Comparison of ENCODE assay signal across 26 cellular contexts in genomic region chr7:108572487-108572886, GRCh38. TPM values are rescaled to one million over a fixed set of nuclear protein-coding genes. Genes with fewer than 3 reads are reported as not detected.
DNase-seq lines count a peak whose midpoint lies in the region; ATAC-seq, FAIRE-seq and TF ChIP-seq lines count a peak whose summit lies in the region.
"Had no signal": no experiment of that assay in that cellular context is flagged by ENCODE, and none has a peak within 500 bp of the region (broad histone marks: within the 10 kb centered on the region; RNA-seq: fewer than 3 reads in every experiment).

No MANE protein-coding gene starts in this region.

- FAIRE-seq in K562 (lab: Jason Lieb, UNC), result no peak
- FAIRE-seq: GM12892, HTR-8/SVneo, RCC 7860 had no signal

- H2AFZ ChIP-seq in Karpas-422 (ENCODE audit: low read length) (no peak overlapping the region), OCI-LY7 (ENCODE audit: low read length) (no peak overlapping the region), K562 (ENCODE audit: low read depth, low read length) (no peak overlapping the region), neural cell (ENCODE audit: low read depth, low read length) (no peak overlapping the region)
- H2AFZ ChIP-seq: GM23248 had no signal

- DNase-seq in Karpas-422, result no peak
- no peak for DNase-seq in OCI-LY7 (ENCODE audit: low spot score)
- DNase-seq in K562 (ENCODE audit: extremely low read depth in 1 of 4, low spot score in 3 of 4), result no peak
- no peak for DNase-seq in pons (ENCODE audit: low spot score)
- DNase-seq in activated CD8-positive, alpha-beta memory T cell treated with anti-CD3 and anti-CD28 coated beads for 24 hours, result no peak
- no peak for DNase-seq in NCI-H526 treated with DMSO at 0.1 percent for 48 hours (lab: John Stamatoyannopoulos, UW)
- DNase-seq in T-helper 9 cell, result no peak
- DNase-seq: CD4-positive, alpha-beta T cell; COR-L47; DMS 273 treated with DMSO at 0.1 percent for 48 hours; GM23248; IMR-90; Kasumi-1; NCI-H1092; NCI-H1436; NCI-H2029; NCI-H2227 treated with DMSO at 0.1 percent for 48 hours; NCI-H510A; NCI-H748 treated with DMSO at 0.1 percent for 48 hours; SJCRH30 had no signal

- peaks cover 27% of the 10 kb centered on the region for H3K36me3 ChIP-seq in Karpas-422 (ENCODE audit: insufficient read depth, low read length)
- H3K36me3 ChIP-seq in OCI-LY7 (ENCODE audit: insufficient read depth, low read length), result peaks cover 54% of the 10 kb centered on the region
- peaks cover 38% of the 10 kb centered on the region for H3K36me3 ChIP-seq in K562 (ENCODE audit: control insufficient read depth, insufficient read depth, low read length)
- peaks cover 5% of the 10 kb centered on the region for H3K36me3 ChIP-seq in neural cell (ENCODE audit: insufficient read depth, low read length)

- no peak overlapping the region for H3K4me3 ChIP-seq in Karpas-422 (ENCODE audit: low read length)
- no peak overlapping the region for H3K4me3 ChIP-seq in OCI-LY7 (ENCODE audit: low read depth, low read length, poor library complexity, severe bottlenecking)
- no peak overlapping the region for H3K4me3 ChIP-seq in K562
- H3K4me3 ChIP-seq in neural cell (ENCODE audit: low read length), result peak overlapping the region; percentile 86
- H3K4me3 ChIP-seq: BLaER1, HAP-1, SJCRH30 had no signal

- no peak for TF ChIP-seq EP300 in K562 (IDR thresholded peaks at IDR 0.05; ENCODE audit: low read length)
- no peak for TF ChIP-seq EP300 in neural cell (conservative IDR thresholded peaks at IDR 0.05; ENCODE audit: poor library complexity, severe bottlenecking)

- H3K9ac ChIP-seq in Karpas-422 (ENCODE audit: low read length) (no peak overlapping the region), K562 (ENCODE audit: insufficient read depth in 1 of 2, low read depth in 2 of 2, low read length in 2 of 2) (no peak overlapping the region), neural cell (ENCODE audit: low read length) (peak overlapping the region; percentile 13)
- H3K9ac ChIP-seq: GM23248 had no signal

- peaks cover 33% of the 10 kb centered on the region for H3K4me1 ChIP-seq in Karpas-422 (ENCODE audit: low read length)
- peaks cover 22% of the 10 kb centered on the region for H3K4me1 ChIP-seq in OCI-LY7 (ENCODE audit: insufficient read depth, low read length, poor library complexity, severe bottlenecking)
- peaks cover 11 to 13% of the 10 kb centered on the region in 2 experiments; a peak in 3 of 5 replicates for H3K4me1 ChIP-seq in K562 (replicated peaks in 1 of 2; ENCODE audit: control insufficient read depth in 2 of 2, insufficient read depth in 2 of 2, low read length in 2 of 2)

- ATAC-seq in K562, result no peak

- no peaks in the 10 kb centered on the region for H3K9me1 ChIP-seq in K562 (ENCODE audit: control insufficient read depth, insufficient read depth, low read length)

- TF ChIP-seq POLR2A in K562 (conservative IDR thresholded peaks at IDR 0.05), result no peak

- H4K20me1 ChIP-seq in Karpas-422 (ENCODE audit: insufficient read depth, low read depth, low read length), result no peaks in the 10 kb centered on the region
- peaks cover 7% of the 10 kb centered on the region; the same call in 1 of the 2 replicates for H4K20me1 ChIP-seq in OCI-LY7 (ENCODE audit: insufficient read depth, low read length)
- no peaks in the 10 kb centered on the region for H4K20me1 ChIP-seq in K562 (replicated peaks; ENCODE audit: control insufficient read depth, insufficient read depth, low read length)
- no peaks in the 10 kb centered on the region for H4K20me1 ChIP-seq in neural cell (ENCODE audit: insufficient read depth)

- H3K9me3 ChIP-seq in Karpas-422 (ENCODE audit: low read length), result no peaks in the 10 kb centered on the region
- H3K9me3 ChIP-seq in OCI-LY7 (ENCODE audit: low read length), result 0 out of 2 replicates have a peak, but pooled peaks cover 2% of the 10 kb centered on the region
- H3K9me3 ChIP-seq in K562 (replicated peaks; ENCODE audit: control insufficient read depth, insufficient read depth, low read depth, low read length), result no peaks in the 10 kb centered on the region
- H3K9me3 ChIP-seq in neural cell (ENCODE audit: low read length), result no peaks in the 10 kb centered on the region
- H3K9me3 ChIP-seq: HAP-1, SJCRH30 had no signal

- intact Hi-C loops in OCI-LY7 (cut with micrococcal nuclease; ENCODE audit: unreplicated experiment) (no loop called here), K562 (cut with micrococcal nuclease) (no loop called here)

- in situ Hi-C loops in K562 (cut with MboI), result no loop called here

- H3K9me2 ChIP-seq in Karpas-422 (replicated peaks; ENCODE audit: insufficient read depth, low read length), result no peaks in the 10 kb centered on the region
- H3K9me2 ChIP-seq in OCI-LY7 (ENCODE audit: insufficient read depth, low read length), result no peaks in the 10 kb centered on the region
- H3K9me2 ChIP-seq in neural cell (ENCODE audit: insufficient read depth, low read length), result no peaks in the 10 kb centered on the region

- no peak for TF ChIP-seq CTCF in OCI-LY7 (conservative IDR thresholded peaks at IDR 0.05; ENCODE audit: low read length)
- TF ChIP-seq CTCF in K562 (IDR thresholded peaks at IDR 0.05 in 2 of 3, conservative IDR thresholded peaks at IDR 0.05 in 1 of 3; ENCODE audit: insufficient read depth in 2 of 3, low read depth in 1 of 3, low read length in 3 of 3), result no peak
- no peak for TF ChIP-seq CTCF in neural cell (IDR thresholded peaks at IDR 0.05; ENCODE audit: poor library complexity, severe bottlenecking)

- CTCF ChIA-PET in OCI-LY7 (lab: Charles Lee; ENCODE audit: unreplicated experiment), result no interaction called here
- CTCF ChIA-PET in K562 (lab: Yijun Ruan, JAX; ENCODE audit: low intra/inter-chr PET ratio), result no interaction called here

- no peaks in the 10 kb centered on the region for H3K27me3 ChIP-seq in Karpas-422 (ENCODE audit: low read length)
- H3K27me3 ChIP-seq in K562 (ENCODE audit: control insufficient read depth in 2 of 2, insufficient read depth in 2 of 2, low read length in 2 of 2), result no peaks in the 10 kb centered on the region
- H3K27me3 ChIP-seq in neural cell (ENCODE audit: insufficient read depth, low read depth, low read length), result no peaks in the 10 kb centered on the region
- H3K27me3 ChIP-seq: BLaER1, SJCRH30 had no signal

- H3K79me2 ChIP-seq in Karpas-422 (ENCODE audit: low read length) (peaks cover 62% of the 10 kb centered on the region), OCI-LY7 (ENCODE audit: insufficient read depth, low read depth, low read length) (peaks cover 55% of the 10 kb centered on the region), K562 (ENCODE audit: control insufficient read depth, insufficient read depth, low read length) (peaks cover 63% of the 10 kb centered on the region), neural cell (replicated peaks; ENCODE audit: insufficient read depth, low read length) (peaks cover 53% of the 10 kb centered on the region)

- H3K27ac ChIP-seq in Karpas-422 (ENCODE audit: low read length) (no peak overlapping the region), OCI-LY7 (ENCODE audit: low read depth, low read length, poor library complexity, severe bottlenecking) (no peak overlapping the region), K562 (ENCODE audit: extremely low read depth, low read depth, low read length) (no peak overlapping the region), neural cell (ENCODE audit: low read length) (no peak overlapping the region)
- H3K27ac ChIP-seq: BLaER1, GM23248, SJCRH30 had no signal

- H3F3A ChIP-seq in neural cell (ENCODE audit: insufficient read depth, low read length, poor library complexity, severe bottlenecking), result peaks cover 4% of the 10 kb centered on the region

- WGBS in K562 (ENCODE audit: insufficient coverage, low coverage, missing lambda C conversion rate), result 71% methylated on average over 2 of the region's 2 CpGs

- H3K4me2 ChIP-seq in Karpas-422 (ENCODE audit: low read depth, low read length, poor library complexity, severe bottlenecking) (peak overlapping the region; percentile 1), OCI-LY7 (ENCODE audit: low read length) (0 out of 2 replicates have a peak overlapping the region, but pooled peaks have one; percentile 2), K562 (ENCODE audit: insufficient read depth, low read length) (no peak overlapping the region), neural cell (ENCODE audit: low read length) (peak overlapping the region; percentile 72)

- POLR2A ChIA-PET in OCI-LY7 (lab: Charles Lee) (interaction anchor here (1.3 kb wide), 1 partner anchor 21 kb away, joined by 3 read pairs; no protein-coding TSS in a partner anchor), K562 (lab: Yijun Ruan, JAX) (interaction anchor here (0.6 to 1.3 kb wide), 2 partner anchors 15 to 21 kb away, joined by 3 to 4 read pairs; no protein-coding TSS in a partner anchor)

- TF ChIP-seq RAD21 in K562 (CRISPR knock-in tag; conservative IDR thresholded peaks at IDR 0.05 in 1 of 2, IDR thresholded peaks at IDR 0.05 in 1 of 2) (no peak), neural cell (conservative IDR thresholded peaks at IDR 0.05) (no peak)

- BruUV-seq in OCI-LY7 (replicated peaks; lab: Mats Ljungman, UMichigan), result no TSS peak
- BruUV-seq in K562 (replicated peaks; lab: Mats Ljungman, UMichigan), result no TSS peak

RNA-seq across cellular contexts. Expression of gene DNAJB9, which starts 2.8 kb away (rescaled TPM):
- total RNA-seq in Karpas-422 (2014; rRNA removed; shearing (Covaris generic); ENCODE audit: low replicate concordance), result 18.4 and 35.6 TPM in 2 replicates
- total RNA-seq in OCI-LY7 (2014; rRNA removed; shearing (Covaris generic)), result 20.3 and 22.4 TPM in 2 replicates
- total RNA-seq in OCI-LY7 (2022) (11.1 and 11.4 TPM in 2 replicates), K562 (2014; rRNA removed) (34.2 and 35.9 TPM in 2 replicates), K562 (2014; rRNA removed; fragmentation: Illumina TruSeq; extraction: Trizol) (13.5 and 15.3 TPM in 2 replicates), K562 (2015; rRNA removed; fragmentation: Illumina TruSeq; extraction: Trizol) (11.2 and 11.4 TPM in 2 replicates), K562 (2021) (9.0 and 9.6 TPM in 2 replicates)
- 8.2 and 33.1 TPM in 2 replicates for total RNA-seq in K562 (2011; cell fraction: chromatin; rRNA removed; ENCODE audit: low replicate concordance)
- total RNA-seq in K562 (2011; cell fraction: nucleolus; rRNA removed), result 8.5 and 13.6 TPM in 2 replicates
- total RNA-seq in K562 (2011; cell fraction: nucleoplasm; rRNA removed), result 21.3 and 26.8 TPM in 2 replicates
- polyA plus RNA-seq in K562 (2011; rRNA removed) (7.6 and 8.9 TPM in 2 replicates), K562 (2014; fragmentation: Illumina TruSeq; extraction: Trizol) (7.8 and 8.6 TPM in 2 replicates), K562 (2014; fragmentation: Nextera tagmentation; extraction: Ambion mirVana) (1 to 10 TPM; 4.3 to 5.3 TPM), K562 (2014; rRNA removed) (9.1 and 15.1 TPM in 2 replicates), neural cell (79.3 and 102 TPM in 2 replicates)
- 4.4 and 5.5 TPM in 2 replicates for polyA plus RNA-seq in K562 (2011; cell fraction: cytosol; rRNA removed)
- 5.3 and 5.4 TPM in 2 replicates for polyA plus RNA-seq in K562 (2011; cell fraction: nucleus; rRNA removed)
- 9.7 and 19.9 TPM in 2 replicates for polyA plus RNA-seq in K562 (2012)
- polyA minus RNA-seq in K562 (2011; rRNA and poly(A)+ RNA removed), result 8.4 and 11.9 TPM in 2 replicates
- 7.1 and 7.5 TPM in 2 replicates for polyA minus RNA-seq in K562 (2011; cell fraction: cytosol; rRNA and poly(A)+ RNA removed)
- polyA minus RNA-seq in K562 (2011; cell fraction: nucleus; rRNA and poly(A)+ RNA removed), result 7.1 and 17.2 TPM in 2 replicates
- polyA minus RNA-seq in neural cell, result 104 and 110 TPM in 2 replicates

RNA-seq across cellular contexts. Expression of gene THAP5, which starts 3.0 kb away (rescaled TPM):
- total RNA-seq in Karpas-422 (2014; rRNA removed; shearing (Covaris generic); ENCODE audit: low replicate concordance), result 25.9 and 34.3 TPM in 2 replicates
- total RNA-seq in OCI-LY7 (2014; rRNA removed; shearing (Covaris generic)), result 23.5 and 24.2 TPM in 2 replicates
- total RNA-seq in OCI-LY7 (2022) (33.8 and 39.3 TPM in 2 replicates), K562 (2014; rRNA removed) (26.4 and 28.2 TPM in 2 replicates), K562 (2014; rRNA removed; fragmentation: Illumina TruSeq; extraction: Trizol) (47.2 and 57.9 TPM in 2 replicates), K562 (2015; rRNA removed; fragmentation: Illumina TruSeq; extraction: Trizol) (52.1 and 58.1 TPM in 2 replicates), K562 (2021) (30.9 and 31.4 TPM in 2 replicates)
- total RNA-seq in K562 (2011; cell fraction: chromatin; rRNA removed; ENCODE audit: low replicate concordance), result 10.0 and 35.7 TPM in 2 replicates
- 11.5 and 13.6 TPM in 2 replicates for total RNA-seq in K562 (2011; cell fraction: nucleolus; rRNA removed)
- total RNA-seq in K562 (2011; cell fraction: nucleoplasm; rRNA removed), result 20.3 and 27.3 TPM in 2 replicates
- polyA plus RNA-seq in K562 (2011; rRNA removed) (11.0 and 19.6 TPM in 2 replicates), K562 (2014; fragmentation: Illumina TruSeq; extraction: Trizol) (34.7 and 41.7 TPM in 2 replicates), K562 (2014; fragmentation: Nextera tagmentation; extraction: Ambion mirVana) (10 to 100 TPM; 26.3 to 27.8 TPM), K562 (2014; rRNA removed) (16.5 and 17.3 TPM in 2 replicates), neural cell (41.4 and 49.4 TPM in 2 replicates)
- polyA plus RNA-seq in K562 (2011; cell fraction: cytosol; rRNA removed), result 2.6 and 5.2 TPM in 2 replicates
- polyA plus RNA-seq in K562 (2011; cell fraction: nucleus; rRNA removed), result 5.4 and 8.1 TPM in 2 replicates
- 19.2 and 22.6 TPM in 2 replicates for polyA plus RNA-seq in K562 (2012)
- polyA minus RNA-seq in K562 (2011; rRNA and poly(A)+ RNA removed), result 40.2 and 47.4 TPM in 2 replicates
- polyA minus RNA-seq in K562 (2011; cell fraction: cytosol; rRNA and poly(A)+ RNA removed), result 16.4 and 19.6 TPM in 2 replicates
- 14.3 and 22.7 TPM in 2 replicates for polyA minus RNA-seq in K562 (2011; cell fraction: nucleus; rRNA and poly(A)+ RNA removed)
- 74.5 and 86.9 TPM in 2 replicates for polyA minus RNA-seq in neural cell

RNA-seq across cellular contexts. Expression of gene PNPLA8, which starts 46.6 kb away (rescaled TPM):
- 33.0 and 41.0 TPM in 2 replicates for total RNA-seq in Karpas-422 (2014; rRNA removed; shearing (Covaris generic); ENCODE audit: low replicate concordance)
- 23.0 and 24.2 TPM in 2 replicates for total RNA-seq in OCI-LY7 (2014; rRNA removed; shearing (Covaris generic))
- total RNA-seq in OCI-LY7 (2022), result 26.4 and 31.4 TPM in 2 replicates
- total RNA-seq in K562 (2011; cell fraction: chromatin; rRNA removed; ENCODE audit: low replicate concordance), result 23.6 and 74.8 TPM in 2 replicates
- total RNA-seq in K562 (2011; cell fraction: nucleolus; rRNA removed), result 4.5 and 6.6 TPM in 2 replicates
- 14.4 and 15.2 TPM in 2 replicates for total RNA-seq in K562 (2011; cell fraction: nucleoplasm; rRNA removed)
- 12.0 and 13.5 TPM in 2 replicates for total RNA-seq in K562 (2014; rRNA removed)
- total RNA-seq in K562 (2014; rRNA removed; fragmentation: Illumina TruSeq; extraction: Trizol), result 20.2 and 25.2 TPM in 2 replicates
- 13.5 and 16.3 TPM in 2 replicates for total RNA-seq in K562 (2015; rRNA removed; fragmentation: Illumina TruSeq; extraction: Trizol)
- 12.8 and 13.0 TPM in 2 replicates for total RNA-seq in K562 (2021)
- 16.3 and 27.6 TPM in 2 replicates for polyA plus RNA-seq in K562 (2011; rRNA removed)
- polyA plus RNA-seq in K562 (2011; cell fraction: cytosol; rRNA removed), result 2.6 and 5.5 TPM in 2 replicates
- 5.1 and 7.9 TPM in 2 replicates for polyA plus RNA-seq in K562 (2011; cell fraction: nucleus; rRNA removed)
- polyA plus RNA-seq in K562 (2012), result 11.6 and 21.5 TPM in 2 replicates
- polyA plus RNA-seq in K562 (2014; fragmentation: Illumina TruSeq; extraction: Trizol), result 12.0 and 15.9 TPM in 2 replicates
- polyA plus RNA-seq in K562 (2014; fragmentation: Nextera tagmentation; extraction: Ambion mirVana), result 10 to 100 TPM; 15.9 to 17.4 TPM
- polyA plus RNA-seq in K562 (2014; rRNA removed), result 10.2 and 21.5 TPM in 2 replicates
- 37.2 and 42.3 TPM in 2 replicates for polyA minus RNA-seq in K562 (2011; rRNA and poly(A)+ RNA removed)
- 21.1 and 25.7 TPM in 2 replicates for polyA minus RNA-seq in K562 (2011; cell fraction: cytosol; rRNA and poly(A)+ RNA removed)
- 10.8 and 17.9 TPM in 2 replicates for polyA minus RNA-seq in K562 (2011; cell fraction: nucleus; rRNA and poly(A)+ RNA removed)
- 75.9 and 85.1 TPM in 2 replicates for polyA plus RNA-seq in neural cell
- polyA minus RNA-seq in neural cell, result 95.7 and 112 TPM in 2 replicates
